ENCODE assay signal across 15 cellular contexts in genomic region chr4:143095447-143095846, GRCh38.
DNase-seq lines count a peak whose midpoint lies in the region; ATAC-seq and TF ChIP-seq lines count a peak whose summit lies in the region.
"Had no signal": no experiment of that assay in that cellular context is flagged by ENCODE, and none has a peak within 500 bp of the region (broad histone marks: within the 10 kb centered on the region; RNA-seq: fewer than 3 reads in every experiment).

No MANE protein-coding gene starts in this region.

- no peak overlapping the region for H4K5ac ChIP-seq in mesendoderm (ENCODE audit: low read length)

- H2AK5ac ChIP-seq in mesendoderm (ENCODE audit: low read length) = no peak overlapping the region

- H3K4me1 Mint-ChIP-seq in activated naive CD4-positive, alpha-beta T cell treated with anti-CD3 and anti-CD28 coated beads, Interleukin-2, amount 10 ng/mL, durations not matched to agents 7 days and 5 days = no peaks in the 10 kb centered on the region
- H3K4me1 Mint-ChIP-seq: CD4-positive, CD25-positive, alpha-beta regulatory T cell had no signal

- no peaks in the 10 kb centered on the region for H3K9me3 Mint-ChIP-seq in activated naive CD4-positive, alpha-beta T cell treated with anti-CD3 and anti-CD28 coated beads, Interleukin-2, amount 10 ng/mL, durations not matched to agents 7 days and 5 days
- H3K9me3 Mint-ChIP-seq: CD4-positive, CD25-positive, alpha-beta regulatory T cell had no signal

- no peak overlapping the region for H4K8ac ChIP-seq in mesendoderm (ENCODE audit: low read depth, low read length)

- WGBS in mesendoderm (ENCODE audit: extremely low coverage, insufficient coverage, low lambda C conversion rate) = no CpG with 5 or more reads among the region's 1 CpG

- H2BK5ac ChIP-seq in mesendoderm (ENCODE audit: low read length) = no peak overlapping the region

- no peak overlapping the region for H2BK120ac ChIP-seq in mesendoderm (ENCODE audit: low read depth, low read length)

- H3K79me2 ChIP-seq in mesendoderm (ENCODE audit: control insufficient read depth, insufficient read depth, low read length) = no peaks in the 10 kb centered on the region

- ATAC-seq in HG02759 (IDR thresholded peaks at IDR 0.05; ENCODE audit: unreplicated experiment) (no peak), GM19455 (IDR thresholded peaks at IDR 0.05; ENCODE audit: unreplicated experiment) (no peak)

- H3K9me3 ChIP-seq in colonic mucosa = no peaks in the 10 kb centered on the region

- H2BK15ac ChIP-seq in mesendoderm (replicated peaks; ENCODE audit: low read depth) = no peak overlapping the region

- no peak for DNase-seq in activated naive CD4-positive, alpha-beta T cell treated with anti-CD3 and anti-CD28 coated beads, Interleukin-2, amount 10 ng/mL, durations not matched to agents 7 days and 5 days
- DNase-seq in activated naive CD4-positive, alpha-beta T cell (lab: John Stamatoyannopoulos, UW) = no peak
- DNase-seq in colonic mucosa (no peak), mesendoderm (peak; percentile 29), T-helper 2 cell (no peak)
- DNase-seq: 8988T; CD4-positive, CD25-positive, alpha-beta regulatory T cell; DMS79 treated with DMSO at 0.1 percent for 48 hours; EL; GOT3; H9 had no signal

- TF ChIP-seq CTCF in colonic mucosa (IDR thresholded peaks at IDR 0.05) = no peak

- CTCF ChIA-PET in activated naive CD4-positive, alpha-beta T cell treated with anti-CD3 and anti-CD28 coated beads, Interleukin-2, amount 10 ng/mL, durations not matched to agents 7 days and 5 days (lab: Charles Lee) = no interaction called here

- peak overlapping the region; percentile 26 for H3K27ac ChIP-seq in colonic mucosa
- no peak overlapping the region for H3K27ac ChIP-seq in mesendoderm (ENCODE audit: low read depth, low read length)
- H3K27ac ChIP-seq: BLaER1 treated with 17β-estradiol and CSF1 and Interleukin-3, amounts not matched to agents 10 nM and 100 nM had no signal

- no peak overlapping the region for H3K9ac ChIP-seq in colonic mucosa (ENCODE audit: low read depth in 2 of 2, low read length in 2 of 2)
- H3K9ac ChIP-seq in mesendoderm (ENCODE audit: low read length) = no peak overlapping the region
- H3K9ac ChIP-seq: BLaER1 treated with 17β-estradiol and CSF1 and Interleukin-3, amounts not matched to agents 10 nM and 100 nM had no signal

- no peak overlapping the region for H3K18ac ChIP-seq in mesendoderm (ENCODE audit: low read length)

- H3K4me3 Mint-ChIP-seq in activated naive CD4-positive, alpha-beta T cell treated with anti-CD3 and anti-CD28 coated beads, Interleukin-2, amount 10 ng/mL, durations not matched to agents 7 days and 5 days = no peak overlapping the region
- H3K4me3 Mint-ChIP-seq: CD4-positive, CD25-positive, alpha-beta regulatory T cell; H9; IgD-negative memory B cell had no signal

- intact Hi-C loops in colonic mucosa (cut with DNase I) = no loop called here

- H3K4me2 ChIP-seq in mesendoderm (ENCODE audit: low read length) = no peak overlapping the region
- H3K4me2 ChIP-seq: BLaER1 treated with 17β-estradiol and CSF1 and Interleukin-3, amounts not matched to agents 10 nM and 100 nM had no signal

- no peaks in the 10 kb centered on the region for H3K79me1 ChIP-seq in mesendoderm (ENCODE audit: low read length)

- H3K36me3 Mint-ChIP-seq in activated naive CD4-positive, alpha-beta T cell treated with anti-CD3 and anti-CD28 coated beads, Interleukin-2, amount 10 ng/mL, durations not matched to agents 7 days and 5 days = no peaks in the 10 kb centered on the region
- H3K36me3 Mint-ChIP-seq: CD4-positive, CD25-positive, alpha-beta regulatory T cell had no signal

- no peak overlapping the region for H3K56ac ChIP-seq in mesendoderm (ENCODE audit: low read length)

- H3K4me3 ChIP-seq in colonic mucosa (no peak overlapping the region), mesendoderm (ENCODE audit: low read length) (no peak overlapping the region)
- H3K4me3 ChIP-seq: BLaER1 treated with 17β-estradiol and CSF1 and Interleukin-3, amounts not matched to agents 10 nM and 100 nM had no signal

- no peaks in the 10 kb centered on the region for H3K36me3 ChIP-seq in colonic mucosa
- H3K36me3 ChIP-seq in mesendoderm (ENCODE audit: control insufficient read depth, insufficient read depth, low read length) = no peaks in the 10 kb centered on the region
- H3K36me3 ChIP-seq: BLaER1 treated with 17β-estradiol and CSF1 and Interleukin-3, amounts not matched to agents 10 nM and 100 nM had no signal

- no peaks in the 10 kb centered on the region for H3K27me3 Mint-ChIP-seq in activated naive CD4-positive, alpha-beta T cell treated with anti-CD3 and anti-CD28 coated beads, Interleukin-2, amount 10 ng/mL, durations not matched to agents 7 days and 5 days
- H3K27me3 Mint-ChIP-seq: CD4-positive, CD25-positive, alpha-beta regulatory T cell; IgD-negative memory B cell had no signal

- H3K4me1 ChIP-seq in colonic mucosa = no peaks in the 10 kb centered on the region
- H3K4me1 ChIP-seq in mesendoderm (ENCODE audit: control insufficient read depth, low read depth, low read length) = no peaks in the 10 kb centered on the region
- H3K4me1 ChIP-seq: BLaER1 treated with 17β-estradiol and CSF1 and Interleukin-3, amounts not matched to agents 10 nM and 100 nM had no signal

- peak overlapping the region; percentile 15 for H3K27ac Mint-ChIP-seq in activated naive CD4-positive, alpha-beta T cell treated with anti-CD3 and anti-CD28 coated beads, Interleukin-2, amount 10 ng/mL, durations not matched to agents 7 days and 5 days
- H3K27ac Mint-ChIP-seq: CD4-positive, CD25-positive, alpha-beta regulatory T cell; H9; IgD-negative memory B cell had no signal

- no peak overlapping the region for H3K23ac ChIP-seq in mesendoderm (ENCODE audit: low read length)

- H3K4ac ChIP-seq in mesendoderm (ENCODE audit: low read depth, low read length) = no peak overlapping the region

- no peaks in the 10 kb centered on the region for H3K27me3 ChIP-seq in colonic mucosa
- no peaks in the 10 kb centered on the region for H3K27me3 ChIP-seq in mesendoderm (ENCODE audit: insufficient read depth, low read length, poor library complexity)
- H3K27me3 ChIP-seq: BLaER1 treated with 17β-estradiol and CSF1 and Interleukin-3, amounts not matched to agents 10 nM and 100 nM had no signal
